ENCODE assay signal across 1 cellular context in genomic region chr4:41214158-41215146, GRCh38.
TF ChIP-seq lines count a peak whose summit lies in the region.

Gene APBB2, minus strand, starts transcription at chr4:41214542. Its CDS starts 181,288 bp downstream, at chr4:41033254.

TF ChIP-seq in WTC11, 78 proteins besides CTCF, POLR2A, EP300 and RAD21 (continued from another document and continues in another):
- TF ChIP-seq ARID4B (CRISPR knock-in tag; IDR thresholded peaks at IDR 0.05; ENCODE audit: borderline replicate concordance): 0 out of 2 replicates have a peak, but pooled peaks have one; percentile 57
- 0 out of 2 replicates have a peak, but pooled peaks have one; percentile 17 for TF ChIP-seq PREB (CRISPR knock-in tag; IDR thresholded peaks at IDR 0.05; ENCODE audit: borderline replicate concordance)
- 0 out of 2 replicates have a peak, but pooled peaks have one; percentile 58 for TF ChIP-seq NFE2L1 (CRISPR knock-in tag; IDR thresholded peaks at IDR 0.05)
- TF ChIP-seq ZNF263 (CRISPR knock-in tag; IDR thresholded peaks at IDR 0.05; ENCODE audit: low read depth): no peak
- TF ChIP-seq, protein P1, sequence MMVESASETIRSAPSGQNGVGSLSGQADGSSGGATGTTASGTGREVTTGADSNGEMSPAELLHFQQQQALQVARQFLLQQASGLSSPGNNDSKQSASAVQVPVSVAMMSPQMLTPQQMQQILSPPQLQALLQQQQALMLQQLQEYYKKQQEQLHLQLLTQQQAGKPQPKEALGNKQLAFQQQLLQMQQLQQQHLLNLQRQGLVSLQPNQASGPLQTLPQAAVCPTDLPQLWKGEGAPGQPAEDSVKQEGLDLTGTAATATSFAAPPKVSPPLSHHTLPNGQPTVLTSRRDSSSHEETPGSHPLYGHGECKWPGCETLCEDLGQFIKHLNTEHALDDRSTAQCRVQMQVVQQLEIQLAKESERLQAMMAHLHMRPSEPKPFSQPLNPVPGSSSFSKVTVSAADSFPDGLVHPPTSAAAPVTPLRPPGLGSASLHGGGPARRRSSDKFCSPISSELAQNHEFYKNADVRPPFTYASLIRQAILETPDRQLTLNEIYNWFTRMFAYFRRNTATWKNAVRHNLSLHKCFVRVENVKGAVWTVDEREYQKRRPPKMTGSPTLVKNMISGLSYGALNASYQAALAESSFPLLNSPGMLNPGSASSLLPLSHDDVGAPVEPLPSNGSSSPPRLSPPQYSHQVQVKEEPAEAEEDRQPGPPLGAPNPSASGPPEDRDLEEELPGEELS (CRISPR knock-in tag; IDR thresholded peaks at IDR 0.05): no peak
- TF ChIP-seq, protein P2, sequence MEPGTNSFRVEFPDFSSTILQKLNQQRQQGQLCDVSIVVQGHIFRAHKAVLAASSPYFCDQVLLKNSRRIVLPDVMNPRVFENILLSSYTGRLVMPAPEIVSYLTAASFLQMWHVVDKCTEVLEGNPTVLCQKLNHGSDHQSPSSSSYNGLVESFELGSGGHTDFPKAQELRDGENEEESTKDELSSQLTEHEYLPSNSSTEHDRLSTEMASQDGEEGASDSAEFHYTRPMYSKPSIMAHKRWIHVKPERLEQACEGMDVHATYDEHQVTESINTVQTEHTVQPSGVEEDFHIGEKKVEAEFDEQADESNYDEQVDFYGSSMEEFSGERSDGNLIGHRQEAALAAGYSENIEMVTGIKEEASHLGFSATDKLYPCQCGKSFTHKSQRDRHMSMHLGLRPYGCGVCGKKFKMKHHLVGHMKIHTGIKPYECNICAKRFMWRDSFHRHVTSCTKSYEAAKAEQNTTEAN (CRISPR knock-in tag; IDR thresholded peaks at IDR 0.05): 0 out of 2 replicates have a peak, but pooled peaks have one; percentile 34
- TF ChIP-seq RELA (CRISPR knock-in tag; IDR thresholded peaks at IDR 0.05; ENCODE audit: borderline replicate concordance): 0 out of 2 replicates have a peak, but pooled peaks have one; percentile 4
- 0 out of 2 replicates have a peak, but pooled peaks have one; percentile 33 for TF ChIP-seq ESRRA (CRISPR knock-in tag; IDR thresholded peaks at IDR 0.05; ENCODE audit: borderline replicate concordance)
- TF ChIP-seq CBFB (CRISPR knock-in tag; IDR thresholded peaks at IDR 0.05; ENCODE audit: low read depth): peak; percentile 69; the same call in 1 of the 2 replicates
- 0 out of 2 replicates have a peak, but pooled peaks have one; percentile 51 for TF ChIP-seq ZBTB21 (CRISPR knock-in tag; IDR thresholded peaks at IDR 0.05; ENCODE audit: borderline replicate concordance)
- TF ChIP-seq IRF2 (CRISPR knock-in tag; IDR thresholded peaks at IDR 0.05; ENCODE audit: borderline replicate concordance, low read depth): no peak
- peak; percentile 70; the same call in 1 of the 2 replicates for TF ChIP-seq TCF7 (CRISPR knock-in tag; IDR thresholded peaks at IDR 0.05; ENCODE audit: low read depth)
- TF ChIP-seq GABPB1 (CRISPR knock-in tag; IDR thresholded peaks at IDR 0.05): peak; percentile 83
- TF ChIP-seq ZNF416 (CRISPR knock-in tag; IDR thresholded peaks at IDR 0.05): no peak
- TF ChIP-seq FOXK1 (CRISPR knock-in tag; IDR thresholded peaks at IDR 0.05): peak; percentile 63; the same call in 1 of the 2 replicates
- TF ChIP-seq, protein P3, sequence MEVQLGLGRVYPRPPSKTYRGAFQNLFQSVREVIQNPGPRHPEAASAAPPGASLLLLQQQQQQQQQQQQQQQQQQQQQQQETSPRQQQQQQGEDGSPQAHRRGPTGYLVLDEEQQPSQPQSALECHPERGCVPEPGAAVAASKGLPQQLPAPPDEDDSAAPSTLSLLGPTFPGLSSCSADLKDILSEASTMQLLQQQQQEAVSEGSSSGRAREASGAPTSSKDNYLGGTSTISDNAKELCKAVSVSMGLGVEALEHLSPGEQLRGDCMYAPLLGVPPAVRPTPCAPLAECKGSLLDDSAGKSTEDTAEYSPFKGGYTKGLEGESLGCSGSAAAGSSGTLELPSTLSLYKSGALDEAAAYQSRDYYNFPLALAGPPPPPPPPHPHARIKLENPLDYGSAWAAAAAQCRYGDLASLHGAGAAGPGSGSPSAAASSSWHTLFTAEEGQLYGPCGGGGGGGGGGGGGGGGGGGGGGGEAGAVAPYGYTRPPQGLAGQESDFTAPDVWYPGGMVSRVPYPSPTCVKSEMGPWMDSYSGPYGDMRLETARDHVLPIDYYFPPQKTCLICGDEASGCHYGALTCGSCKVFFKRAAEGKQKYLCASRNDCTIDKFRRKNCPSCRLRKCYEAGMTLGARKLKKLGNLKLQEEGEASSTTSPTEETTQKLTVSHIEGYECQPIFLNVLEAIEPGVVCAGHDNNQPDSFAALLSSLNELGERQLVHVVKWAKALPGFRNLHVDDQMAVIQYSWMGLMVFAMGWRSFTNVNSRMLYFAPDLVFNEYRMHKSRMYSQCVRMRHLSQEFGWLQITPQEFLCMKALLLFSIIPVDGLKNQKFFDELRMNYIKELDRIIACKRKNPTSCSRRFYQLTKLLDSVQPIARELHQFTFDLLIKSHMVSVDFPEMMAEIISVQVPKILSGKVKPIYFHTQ (CRISPR knock-in tag; IDR thresholded peaks at IDR 0.05): no peak
- no peak; the same call in 1 of the 2 replicates for TF ChIP-seq TEAD1 (CRISPR knock-in tag; IDR thresholded peaks at IDR 0.05)
- TF ChIP-seq MXD4 (CRISPR knock-in tag; IDR thresholded peaks at IDR 0.05; ENCODE audit: borderline replicate concordance): no peak
- 0 out of 2 replicates have a peak, but pooled peaks have one; percentile 71 for TF ChIP-seq E2F5 (CRISPR knock-in tag; IDR thresholded peaks at IDR 0.05)
- TF ChIP-seq, protein P4, sequence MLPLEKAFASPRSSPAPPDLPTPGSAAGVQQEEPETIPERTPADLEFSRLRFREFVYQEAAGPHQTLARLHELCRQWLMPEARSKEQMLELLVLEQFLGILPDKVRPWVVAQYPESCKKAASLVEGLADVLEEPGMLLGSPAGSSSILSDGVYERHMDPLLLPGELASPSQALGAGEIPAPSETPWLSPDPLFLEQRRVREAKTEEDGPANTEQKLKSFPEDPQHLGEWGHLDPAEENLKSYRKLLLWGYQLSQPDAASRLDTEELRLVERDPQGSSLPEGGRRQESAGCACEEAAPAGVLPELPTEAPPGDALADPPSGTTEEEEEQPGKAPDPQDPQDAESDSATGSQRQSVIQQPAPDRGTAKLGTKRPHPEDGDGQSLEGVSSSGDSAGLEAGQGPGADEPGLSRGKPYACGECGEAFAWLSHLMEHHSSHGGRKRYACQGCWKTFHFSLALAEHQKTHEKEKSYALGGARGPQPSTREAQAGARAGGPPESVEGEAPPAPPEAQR (CRISPR knock-in tag; IDR thresholded peaks at IDR 0.05): no peak
- no peak for TF ChIP-seq MYBL2 (CRISPR knock-in tag; IDR thresholded peaks at IDR 0.05)
- peak; percentile 67 for TF ChIP-seq ZNF423 (CRISPR knock-in tag; IDR thresholded peaks at IDR 0.05)
- TF ChIP-seq, protein P5, sequence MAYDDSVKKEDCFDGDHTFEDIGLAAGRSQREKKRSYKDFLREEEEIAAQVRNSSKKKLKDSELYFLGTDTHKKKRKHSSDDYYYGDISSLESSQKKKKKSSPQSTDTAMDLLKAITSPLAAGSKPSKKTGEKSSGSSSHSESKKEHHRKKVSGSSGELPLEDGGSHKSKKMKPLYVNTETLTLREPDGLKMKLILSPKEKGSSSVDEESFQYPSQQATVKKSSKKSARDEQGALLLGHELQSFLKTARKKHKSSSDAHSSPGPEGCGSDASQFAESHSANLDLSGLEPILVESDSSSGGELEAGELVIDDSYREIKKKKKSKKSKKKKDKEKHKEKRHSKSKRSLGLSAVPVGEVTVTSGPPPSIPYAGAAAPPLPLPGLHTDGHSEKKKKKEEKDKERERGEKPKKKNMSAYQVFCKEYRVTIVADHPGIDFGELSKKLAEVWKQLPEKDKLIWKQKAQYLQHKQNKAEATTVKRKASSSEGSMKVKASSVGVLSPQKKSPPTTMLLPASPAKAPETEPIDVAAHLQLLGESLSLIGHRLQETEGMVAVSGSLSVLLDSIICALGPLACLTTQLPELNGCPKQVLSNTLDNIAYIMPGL (CRISPR knock-in tag; IDR thresholded peaks at IDR 0.05): peak; percentile 86
- TF ChIP-seq, protein P6, sequence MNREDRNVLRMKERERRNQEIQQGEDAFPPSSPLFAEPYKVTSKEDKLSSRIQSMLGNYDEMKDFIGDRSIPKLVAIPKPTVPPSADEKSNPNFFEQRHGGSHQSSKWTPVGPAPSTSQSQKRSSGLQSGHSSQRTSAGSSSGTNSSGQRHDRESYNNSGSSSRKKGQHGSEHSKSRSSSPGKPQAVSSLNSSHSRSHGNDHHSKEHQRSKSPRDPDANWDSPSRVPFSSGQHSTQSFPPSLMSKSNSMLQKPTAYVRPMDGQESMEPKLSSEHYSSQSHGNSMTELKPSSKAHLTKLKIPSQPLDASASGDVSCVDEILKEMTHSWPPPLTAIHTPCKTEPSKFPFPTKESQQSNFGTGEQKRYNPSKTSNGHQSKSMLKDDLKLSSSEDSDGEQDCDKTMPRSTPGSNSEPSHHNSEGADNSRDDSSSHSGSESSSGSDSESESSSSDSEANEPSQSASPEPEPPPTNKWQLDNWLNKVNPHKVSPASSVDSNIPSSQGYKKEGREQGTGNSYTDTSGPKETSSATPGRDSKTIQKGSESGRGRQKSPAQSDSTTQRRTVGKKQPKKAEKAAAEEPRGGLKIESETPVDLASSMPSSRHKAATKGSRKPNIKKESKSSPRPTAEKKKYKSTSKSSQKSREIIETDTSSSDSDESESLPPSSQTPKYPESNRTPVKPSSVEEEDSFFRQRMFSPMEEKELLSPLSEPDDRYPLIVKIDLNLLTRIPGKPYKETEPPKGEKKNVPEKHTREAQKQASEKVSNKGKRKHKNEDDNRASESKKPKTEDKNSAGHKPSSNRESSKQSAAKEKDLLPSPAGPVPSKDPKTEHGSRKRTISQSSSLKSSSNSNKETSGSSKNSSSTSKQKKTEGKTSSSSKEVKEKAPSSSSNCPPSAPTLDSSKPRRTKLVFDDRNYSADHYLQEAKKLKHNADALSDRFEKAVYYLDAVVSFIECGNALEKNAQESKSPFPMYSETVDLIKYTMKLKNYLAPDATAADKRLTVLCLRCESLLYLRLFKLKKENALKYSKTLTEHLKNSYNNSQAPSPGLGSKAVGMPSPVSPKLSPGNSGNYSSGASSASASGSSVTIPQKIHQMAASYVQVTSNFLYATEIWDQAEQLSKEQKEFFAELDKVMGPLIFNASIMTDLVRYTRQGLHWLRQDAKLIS (CRISPR knock-in tag; IDR thresholded peaks at IDR 0.05; ENCODE audit: borderline replicate concordance): peak; percentile 28; the same call in 1 of the 2 replicates
- no peak for TF ChIP-seq USF2 (CRISPR knock-in tag; IDR thresholded peaks at IDR 0.05)
- no peak for TF ChIP-seq NFATC4 (CRISPR knock-in tag; IDR thresholded peaks at IDR 0.05)
- TF ChIP-seq, protein P7, sequence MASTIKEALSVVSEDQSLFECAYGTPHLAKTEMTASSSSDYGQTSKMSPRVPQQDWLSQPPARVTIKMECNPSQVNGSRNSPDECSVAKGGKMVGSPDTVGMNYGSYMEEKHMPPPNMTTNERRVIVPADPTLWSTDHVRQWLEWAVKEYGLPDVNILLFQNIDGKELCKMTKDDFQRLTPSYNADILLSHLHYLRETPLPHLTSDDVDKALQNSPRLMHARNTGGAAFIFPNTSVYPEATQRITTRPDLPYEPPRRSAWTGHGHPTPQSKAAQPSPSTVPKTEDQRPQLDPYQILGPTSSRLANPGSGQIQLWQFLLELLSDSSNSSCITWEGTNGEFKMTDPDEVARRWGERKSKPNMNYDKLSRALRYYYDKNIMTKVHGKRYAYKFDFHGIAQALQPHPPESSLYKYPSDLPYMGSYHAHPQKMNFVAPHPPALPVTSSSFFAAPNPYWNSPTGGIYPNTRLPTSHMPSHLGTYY (CRISPR knock-in tag; IDR thresholded peaks at IDR 0.05): no peak
- TF ChIP-seq GTF2I (CRISPR knock-in tag; conservative IDR thresholded peaks at IDR 0.05): no peak
